10 cellular contexts compared by ENCODE assay signal in genomic region chr9:110742741-110743371, GRCh38.
DNase-seq lines count a peak whose midpoint lies in the region; ATAC-seq and TF ChIP-seq lines count a peak whose summit lies in the region.
"Had no signal": no experiment of that assay in that cellular context is flagged by ENCODE, and none has a peak within 500 bp of the region (broad histone marks: within the 10 kb centered on the region; RNA-seq: fewer than 3 reads in every experiment).

No MANE protein-coding gene starts in this region.

- CTCF ChIA-PET in mammary epithelial cell (lab: Charles Lee; ENCODE audit: low non-redundant PET): interaction anchor here (0.6 kb wide), 1 partner anchor 565 kb away, joined by 7 read pairs; no protein-coding TSS in a partner anchor

- intact Hi-C loops in mammary epithelial cell (cut with micrococcal nuclease) (no loop called here), lower leg skin (cut with DNase I; ENCODE audit: low total_unique reads) (no loop called here)

- no peak for DNase-seq in mammary epithelial cell
- peak; percentile 37 for DNase-seq in kidney glomerular epithelial cell (lab: John Stamatoyannopoulos, UW)
- no peak for DNase-seq in suprapubic skin (ENCODE audit: low spot score in 2 of 2)
- no peak for DNase-seq in lower leg skin (ENCODE audit: low spot score in 2 of 2)
- no peak for DNase-seq in NCI-H2107 (lab: John Stamatoyannopoulos, UW)
- DNase-seq in amniotic stem cell (lab: John Stamatoyannopoulos, UW): no peak
- DNase-seq: activated naive CD4-positive, alpha-beta T cell treated with anti-CD3 and anti-CD28 coated beads, Interleukin-2, amount 10 ng/mL, durations not matched to agents 7 days and 5 days; stimulated activated naive CD8-positive, alpha-beta T cell treated with anti-CD3 and anti-CD28 coated beads, Interleukin-15, Interleukin-2, amounts not matched to agents 100 U/mL and 50 U/mL, for 24 hours had no signal

- H3K4me3 ChIP-seq in mammary epithelial cell (replicated peaks in 1 of 3; ENCODE audit: insufficient read depth in 1 of 3, low read depth in 2 of 3, low read length in 3 of 3): no peak overlapping the region
- no peak overlapping the region for H3K4me3 ChIP-seq in suprapubic skin
- H3K4me3 ChIP-seq in lower leg skin (ENCODE audit: low read depth, poor library complexity, severe bottlenecking): no peak overlapping the region

- no TSS peak for BruUV-seq in mammary epithelial cell (replicated peaks; lab: Mats Ljungman, UMichigan)

- H4K20me1 ChIP-seq in mammary epithelial cell (ENCODE audit: insufficient read depth, low read length): no peaks in the 10 kb centered on the region

- ATAC-seq in HG02870 (IDR thresholded peaks at IDR 0.05; ENCODE audit: unreplicated experiment): no peak
- ATAC-seq: stimulated activated naive CD8-positive, alpha-beta T cell treated with anti-CD3 and anti-CD28 coated beads, Interleukin-15, Interleukin-2, amounts not matched to agents 100 U/mL and 50 U/mL, for 24 hours had no signal

- H2AFZ ChIP-seq in mammary epithelial cell (ENCODE audit: low read depth, low read length): peak overlapping the region; percentile 74

- H3K4me2 ChIP-seq in mammary epithelial cell (ENCODE audit: insufficient read depth, low read depth, low read length): no peak overlapping the region

- H3K79me2 ChIP-seq in mammary epithelial cell (ENCODE audit: insufficient read depth, low read length): no peaks in the 10 kb centered on the region

- 67% methylated on average over 8 of the region's 8 CpGs for WGBS in mammary epithelial cell (ENCODE audit: low coverage, missing lambda C conversion rate)
- WGBS in suprapubic skin: 29% methylated on average over 8 of the region's 8 CpGs
- 37 to 40% methylated on average over 8 of the region's 8 CpGs for WGBS in lower leg skin, 2 donors

- TF ChIP-seq CTCF in mammary epithelial cell (conservative IDR thresholded peaks at IDR 0.05 in 1 of 2, IDR thresholded peaks at IDR 0.05 in 1 of 2; ENCODE audit: extremely low read depth in 1 of 2, insufficient read depth in 1 of 2, low read depth in 1 of 2, low read length in 2 of 2): no peak
- TF ChIP-seq CTCF in suprapubic skin (IDR thresholded peaks at IDR 0.05): no peak
- TF ChIP-seq CTCF in lower leg skin (IDR thresholded peaks at IDR 0.05): no peak

- TF ChIP-seq EP300 in Ishikawa (IDR thresholded peaks at IDR 0.05; ENCODE audit: borderline replicate concordance): peak; percentile 79; the same call in 1 of the 2 replicates
- TF ChIP-seq EP300 in suprapubic skin (IDR thresholded peaks at IDR 0.05): no peak

- no peaks in the 10 kb centered on the region for H3K9me3 ChIP-seq in mammary epithelial cell (replicated peaks; ENCODE audit: insufficient read depth, low read length)
- no peaks in the 10 kb centered on the region for H3K9me3 ChIP-seq in suprapubic skin

- peak; percentile 1; the same call in 1 of the 2 replicates for TF ChIP-seq RAD21 in Ishikawa (IDR thresholded peaks at IDR 0.05; ENCODE audit: low read depth)

- no peaks in the 10 kb centered on the region for H3K27me3 ChIP-seq in mammary epithelial cell (ENCODE audit: insufficient read depth, low read length)
- no peaks in the 10 kb centered on the region for H3K27me3 ChIP-seq in suprapubic skin

- H3K27ac ChIP-seq in mammary epithelial cell (ENCODE audit: insufficient read depth, low read depth, low read length): no peak overlapping the region
- peak overlapping the region; percentile 83 for H3K27ac ChIP-seq in suprapubic skin

- H3K9ac ChIP-seq in mammary epithelial cell (ENCODE audit: insufficient read depth, low read length): no peak overlapping the region

- H3K4me1 ChIP-seq in mammary epithelial cell (ENCODE audit: insufficient read depth, low read length): peaks cover 40% of the 10 kb centered on the region
- peaks cover 15% of the 10 kb centered on the region for H3K4me1 ChIP-seq in suprapubic skin

- no peak for TF ChIP-seq POLR2A in suprapubic skin (IDR thresholded peaks at IDR 0.05)
- TF ChIP-seq POLR2A in lower leg skin (IDR thresholded peaks at IDR 0.05): no peak

- in situ Hi-C loops in mammary epithelial cell (cut with MboI; ENCODE audit: low sequenced_read_pairs in 2 of 2): no loop called here

- dilution Hi-C loops in mammary epithelial cell (cut with HindIII; ENCODE audit: low sequenced_read_pairs): no loop called here

- no peaks in the 10 kb centered on the region for H3K36me3 ChIP-seq in mammary epithelial cell (ENCODE audit: insufficient read depth, low read length)
- H3K36me3 ChIP-seq in suprapubic skin: no peaks in the 10 kb centered on the region

TF ChIP-seq in Ishikawa, 13 proteins besides CTCF, POLR2A, EP300 and RAD21:
- TF ChIP-seq TCF12 (IDR thresholded peaks at IDR 0.05; ENCODE audit: low read depth) (peak; percentile 82), YY1 (IDR thresholded peaks at IDR 0.05; ENCODE audit: low read depth) (peak; percentile 53; the same call in 1 of the 2 replicates), CREB1 (IDR thresholded peaks at IDR 0.05; ENCODE audit: low read depth) (no peak), NFIC (IDR thresholded peaks at IDR 0.05) (peak; percentile 97), ZBTB7A (IDR thresholded peaks at IDR 0.05; ENCODE audit: low read depth) (no peak), CEBPB (IDR thresholded peaks at IDR 0.05) (peak; percentile 31; the same call in 1 of the 2 replicates), EGR1 (IDR thresholded peaks at IDR 0.05) (no peak), TEAD4 (IDR thresholded peaks at IDR 0.05) (peak; percentile 81), MAX (IDR thresholded peaks at IDR 0.05) (peak; percentile 57), TAF1 (IDR thresholded peaks at IDR 0.05; ENCODE audit: low read depth) (no peak), FOXM1 (IDR thresholded peaks at IDR 0.05; ENCODE audit: borderline replicate concordance, low read depth) (peak; percentile 54; the same call in 1 of the 2 replicates)
- TF ChIP-seq, protein P1, sequence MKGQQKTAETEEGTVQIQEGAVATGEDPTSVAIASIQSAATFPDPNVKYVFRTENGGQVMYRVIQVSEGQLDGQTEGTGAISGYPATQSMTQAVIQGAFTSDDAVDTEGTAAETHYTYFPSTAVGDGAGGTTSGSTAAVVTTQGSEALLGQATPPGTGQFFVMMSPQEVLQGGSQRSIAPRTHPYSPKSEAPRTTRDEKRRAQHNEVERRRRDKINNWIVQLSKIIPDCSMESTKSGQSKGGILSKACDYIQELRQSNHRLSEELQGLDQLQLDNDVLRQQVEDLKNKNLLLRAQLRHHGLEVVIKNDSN (IDR thresholded peaks at IDR 0.05): 0 out of 2 replicates have a peak, but pooled peaks have one; percentile 13
- TF ChIP-seq, protein P2, sequence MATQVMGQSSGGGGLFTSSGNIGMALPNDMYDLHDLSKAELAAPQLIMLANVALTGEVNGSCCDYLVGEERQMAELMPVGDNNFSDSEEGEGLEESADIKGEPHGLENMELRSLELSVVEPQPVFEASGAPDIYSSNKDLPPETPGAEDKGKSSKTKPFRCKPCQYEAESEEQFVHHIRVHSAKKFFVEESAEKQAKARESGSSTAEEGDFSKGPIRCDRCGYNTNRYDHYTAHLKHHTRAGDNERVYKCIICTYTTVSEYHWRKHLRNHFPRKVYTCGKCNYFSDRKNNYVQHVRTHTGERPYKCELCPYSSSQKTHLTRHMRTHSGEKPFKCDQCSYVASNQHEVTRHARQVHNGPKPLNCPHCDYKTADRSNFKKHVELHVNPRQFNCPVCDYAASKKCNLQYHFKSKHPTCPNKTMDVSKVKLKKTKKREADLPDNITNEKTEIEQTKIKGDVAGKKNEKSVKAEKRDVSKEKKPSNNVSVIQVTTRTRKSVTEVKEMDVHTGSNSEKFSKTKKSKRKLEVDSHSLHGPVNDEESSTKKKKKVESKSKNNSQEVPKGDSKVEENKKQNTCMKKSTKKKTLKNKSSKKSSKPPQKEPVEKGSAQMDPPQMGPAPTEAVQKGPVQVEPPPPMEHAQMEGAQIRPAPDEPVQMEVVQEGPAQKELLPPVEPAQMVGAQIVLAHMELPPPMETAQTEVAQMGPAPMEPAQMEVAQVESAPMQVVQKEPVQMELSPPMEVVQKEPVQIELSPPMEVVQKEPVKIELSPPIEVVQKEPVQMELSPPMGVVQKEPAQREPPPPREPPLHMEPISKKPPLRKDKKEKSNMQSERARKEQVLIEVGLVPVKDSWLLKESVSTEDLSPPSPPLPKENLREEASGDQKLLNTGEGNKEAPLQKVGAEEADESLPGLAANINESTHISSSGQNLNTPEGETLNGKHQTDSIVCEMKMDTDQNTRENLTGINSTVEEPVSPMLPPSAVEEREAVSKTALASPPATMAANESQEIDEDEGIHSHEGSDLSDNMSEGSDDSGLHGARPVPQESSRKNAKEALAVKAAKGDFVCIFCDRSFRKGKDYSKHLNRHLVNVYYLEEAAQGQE (IDR thresholded peaks at IDR 0.05; ENCODE audit: low read depth): no peak
